Comparison of ENCODE assay signal across 21 cellular contexts in the genomic region with DNA sequence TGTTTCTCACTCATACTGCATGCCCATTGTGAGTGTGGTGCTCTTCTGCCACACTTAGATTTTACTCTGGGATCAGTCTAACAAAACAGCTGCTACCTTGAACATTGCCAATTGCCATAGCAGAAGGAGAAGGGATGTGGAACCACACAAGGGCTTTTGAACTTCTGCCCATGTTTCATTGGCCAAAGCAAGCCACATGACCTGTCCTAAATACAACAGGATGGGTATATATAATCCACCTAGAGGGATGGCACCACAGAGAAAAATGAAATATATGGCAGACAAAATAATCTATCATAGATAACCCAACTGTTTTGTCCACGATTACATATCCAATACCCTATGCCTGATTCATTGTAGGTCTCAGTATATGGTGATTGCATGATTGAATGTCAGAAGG.
"Had no signal": no experiment of that assay in that cellular context is flagged by ENCODE, and none has a peak within 500 bp of the region (broad histone marks: within the 10 kb centered on the region; RNA-seq: fewer than 3 reads in every experiment).

No MANE protein-coding gene starts in this region.

- H3K4me1 ChIP-seq: SJSA1 had no signal

- H3K27me3 ChIP-seq: SJSA1 had no signal

- H3K9me3 ChIP-seq: SJSA1 had no signal

- H3K27ac ChIP-seq: HL-60, SJSA1, SK-N-MC had no signal

- DNase-seq: Kasumi-1, KG1, MV-4-11, NCI-H1048, NCI-H1105, NCI-H1417, NCI-H1436 treated with DMSO at 0.1 percent for 48 hours, NCI-H1694, NCI-H187 treated with DMSO at 0.1 percent for 48 hours, NCI-H2029 treated with DMSO at 0.1 percent for 48 hours, NCI-H2171 treated with DMSO at 0.1 percent for 48 hours, NCI-H345, NCI-H524, NCI-H526 treated with DMSO at 0.1 percent for 48 hours, NCI-H748 treated with DMSO at 0.1 percent for 48 hours, Right ventricle myocardium superior, RPMI8226, SIG-M5 had no signal

- H3K36me3 ChIP-seq: SJSA1 had no signal

- H3K4me3 ChIP-seq: SJSA1, SK-N-MC had no signal
